Comparison of ENCODE assay signal across 21 cellular contexts in the genomic region with DNA sequence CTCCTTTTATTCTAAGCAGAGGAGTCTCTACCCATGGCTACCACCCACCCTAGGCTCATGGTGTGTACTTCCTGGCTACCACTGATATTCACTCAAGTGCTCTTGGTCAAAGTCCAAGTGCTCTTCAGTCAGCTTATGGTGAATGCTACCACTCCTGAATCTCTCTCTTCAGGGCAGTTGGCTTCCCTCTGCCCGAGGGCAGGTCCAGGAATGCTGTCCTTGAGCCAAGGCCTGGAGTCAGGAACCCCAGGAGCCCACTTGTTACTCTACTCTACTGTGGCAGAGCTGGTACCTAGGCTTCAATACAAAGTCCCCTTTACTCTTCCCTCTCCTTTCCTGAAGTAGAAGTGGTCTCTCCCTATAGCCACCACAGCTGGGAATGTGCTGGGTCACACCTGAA.
"Had no signal": no experiment of that assay in that cellular context is flagged by ENCODE, and none has a peak within 500 bp of the region (broad histone marks: within the 10 kb centered on the region; RNA-seq: fewer than 3 reads in every experiment).

No MANE protein-coding gene starts in this region.

- ATAC-seq: Panc1, PC-3 had no signal

- H3K9me3 ChIP-seq: SK-N-SH had no signal

- H3K27ac ChIP-seq: RWPE1 had no signal

- DNase-seq: KBM-7, MV-4-11, NCI-H1048, NCI-H1105, NCI-H1417, NCI-H1436 treated with DMSO at 0.1 percent for 48 hours, NCI-H1694, NCI-H187 treated with DMSO at 0.1 percent for 48 hours, NCI-H2029 treated with DMSO at 0.1 percent for 48 hours, NCI-H2171 treated with DMSO at 0.1 percent for 48 hours, NCI-H345, NCI-H446 treated with DMSO at 0.1 percent for 48 hours, NCI-H524 treated with DMSO at 0.1 percent for 48 hours, NCI-H69, NCI-H774, PC-3, SHP77, SK-N-SH, SW 1271 had no signal
